8 cellular contexts compared by ENCODE assay signal in genomic region chrX:49269768-49270248, GRCh38. TPM values are rescaled to one million over a fixed set of nuclear protein-coding genes. Genes with fewer than 3 reads are reported as not detected.
DNase-seq lines count a peak whose midpoint lies in the region; ATAC-seq, FAIRE-seq and TF ChIP-seq lines count a peak whose summit lies in the region.

Gene PPP1R3F, plus strand, starts transcription at chrX:49269793. Its CDS starts 77 bp downstream, at chrX:49269870.

- peak within 1 kb of the TSS; percentile 85 for H3K9ac ChIP-seq in KMS-11

- H3K4me3 ChIP-seq in DOHH2 (ENCODE audit: low read length), result peak within 1 kb of the TSS; percentile 85
- no peak within 1 kb of the TSS for H3K4me3 ChIP-seq in KMS-11 (IDR thresholded peaks at IDR 0.05; ENCODE audit: insufficient read depth, low read depth, low read length)
- peak within 1 kb of the TSS; percentile 73 for H3K4me3 ChIP-seq in choroid plexus epithelial cell (ENCODE audit: low read depth, low read length)
- H3K4me3 ChIP-seq in mononuclear cell (ENCODE audit: low read length), result peak within 1 kb of the TSS; percentile 54
- H3K4me3 ChIP-seq in uterus, result peak within 1 kb of the TSS; percentile 46 to 58

- TF ChIP-seq POLR2A in uterus (IDR thresholded peaks at IDR 0.05) (peak in 1 of 2 donors; percentile 87), GM12891 (IDR thresholded peaks at IDR 0.05; ENCODE audit: low read depth, low read length) (no peak)

- intact Hi-C loops in uterus (cut with DNase I; ENCODE audit: low total_unique reads), result no loop called here

- ATAC-seq in GM21619 (IDR thresholded peaks at IDR 0.05; ENCODE audit: unreplicated experiment), result peak; percentile 30

- H3F3A ChIP-seq in DOHH2 (ENCODE audit: control insufficient read depth, insufficient read depth), result no peaks in the 10 kb centered on the region

- H3K9me3 ChIP-seq in DOHH2 (ENCODE audit: control insufficient read depth, insufficient read depth, low read length) (no peaks in the 10 kb centered on the region), mononuclear cell (ENCODE audit: low read depth, low read length) (no peaks in the 10 kb centered on the region), uterus (no peaks in the 10 kb centered on the region)

- H3K4me1 ChIP-seq in DOHH2 (ENCODE audit: control insufficient read depth, low read length), result peaks cover 30% of the 10 kb centered on the region
- H3K4me1 ChIP-seq in KMS-11 (ENCODE audit: low read depth, poor library complexity, severe bottlenecking), result peaks cover 19% of the 10 kb centered on the region
- peaks cover 45% of the 10 kb centered on the region for H3K4me1 ChIP-seq in mononuclear cell (ENCODE audit: insufficient read depth, low read length)
- no peaks in the 10 kb centered on the region for H3K4me1 ChIP-seq in uterus

- H2AFZ ChIP-seq in KMS-11 (ENCODE audit: low read depth), result peak within 1 kb of the TSS; percentile 78

- no peaks in the 10 kb centered on the region for H3K27me3 ChIP-seq in DOHH2 (ENCODE audit: control insufficient read depth, low read length)
- no peaks in the 10 kb centered on the region for H3K27me3 ChIP-seq in KMS-11 (ENCODE audit: insufficient read depth, low read depth)
- no peaks in the 10 kb centered on the region for H3K27me3 ChIP-seq in mononuclear cell (ENCODE audit: insufficient read depth, low read length)
- H3K27me3 ChIP-seq in uterus, result no peaks in the 10 kb centered on the region

- peak within 1 kb of the TSS; percentile 71 for H3K27ac ChIP-seq in DOHH2 (ENCODE audit: low read depth, low read length)
- peak within 1 kb of the TSS; percentile 74 for H3K27ac ChIP-seq in KMS-11
- H3K27ac ChIP-seq in uterus, result peak within 1 kb of the TSS; percentile 89 to 93

- peaks cover 43% of the 10 kb centered on the region for H3K79me2 ChIP-seq in DOHH2 (ENCODE audit: control insufficient read depth, low read length)
- H3K79me2 ChIP-seq in KMS-11 (ENCODE audit: insufficient read depth, low read depth), result peaks cover 7% of the 10 kb centered on the region; the same call in 1 of the 2 replicates

- peaks cover 8% of the 10 kb centered on the region; the same call in 1 of the 2 replicates for H3K36me3 ChIP-seq in DOHH2 (ENCODE audit: control insufficient read depth, low read length)
- H3K36me3 ChIP-seq in KMS-11 (ENCODE audit: insufficient read depth), result no peaks in the 10 kb centered on the region
- H3K36me3 ChIP-seq in uterus, result no peaks in the 10 kb centered on the region

- DNase-seq in choroid plexus epithelial cell (ENCODE audit: low read depth), result no peak
- no peak for DNase-seq in uterus
- DNase-seq in D341Med (ENCODE audit: low spot score), result no peak
- no peak for DNase-seq in GM12891 (ENCODE audit: insufficient read length, low spot score)

- no peaks in the 10 kb centered on the region for H4K20me1 ChIP-seq in DOHH2 (ENCODE audit: control insufficient read depth, insufficient read depth, low read depth, low read length)
- H4K20me1 ChIP-seq in KMS-11 (ENCODE audit: insufficient read depth), result no peaks in the 10 kb centered on the region

- no peak for FAIRE-seq in GM12891 (lab: Jason Lieb, UNC)

- no peaks in the 10 kb centered on the region for H3K9me2 ChIP-seq in DOHH2 (replicated peaks; ENCODE audit: control insufficient read depth, low read length)

- TF ChIP-seq CTCF in DOHH2 (IDR thresholded peaks at IDR 0.05; ENCODE audit: low read depth, low read length, poor library complexity, severe bottlenecking), result no peak
- TF ChIP-seq CTCF in KMS-11 (conservative IDR thresholded peaks at IDR 0.05; ENCODE audit: low read depth, low read length), result no peak
- no peak for TF ChIP-seq CTCF in choroid plexus epithelial cell (conservative IDR thresholded peaks at IDR 0.05; ENCODE audit: low read depth, low read length)
- TF ChIP-seq CTCF in uterus (IDR thresholded peaks at IDR 0.05), result no peak

- peak within 1 kb of the TSS; percentile 79 for H3K4me2 ChIP-seq in DOHH2 (ENCODE audit: low read length)
- H3K4me2 ChIP-seq in KMS-11, result peak within 1 kb of the TSS; percentile 60

TF ChIP-seq in GM12891, 5 proteins besides CTCF, POLR2A, EP300 and RAD21:
- TF ChIP-seq POLR2AphosphoS5 (IDR thresholded peaks at IDR 0.05; ENCODE audit: low read depth, low read length) (no peak), TAF1 (IDR thresholded peaks at IDR 0.05; ENCODE audit: low read depth, low read length) (no peak), PAX5 (IDR thresholded peaks at IDR 0.05; ENCODE audit: insufficient read depth, low read length, severe bottlenecking) (no peak), POU2F2 (IDR thresholded peaks at IDR 0.05; ENCODE audit: low read depth, low read length) (no peak), SPI1 (IDR thresholded peaks at IDR 0.05; ENCODE audit: low read depth, low read length) (no peak)

RNA-seq across cellular contexts. Expression of gene PPP1R3F, which starts in this region (rescaled TPM):
- total RNA-seq in mononuclear cell (3.6 TPM), uterus (10 to 100 TPM in 1 of 4 donors, 1 to 10 TPM in 3; 3.3 to 16.5 (median 8.0) TPM)
- polyA plus RNA-seq in GM12891 (2012; ENCODE audit: low read depth, missing spikeins), result 1.8 TPM
